In genomic region chr7:1666251-1666778, GRCh38 we compare ENCODE assay signal across 9 cellular contexts. TPM values are rescaled to one million over a fixed set of nuclear protein-coding genes. Genes with fewer than 3 reads are reported as not detected.
DNase-seq lines count a peak whose midpoint lies in the region; ATAC-seq and TF ChIP-seq lines count a peak whose summit lies in the region.
"Had no signal": no experiment of that assay in that cellular context is flagged by ENCODE, and none has a peak within 500 bp of the region (broad histone marks: within the 10 kb centered on the region; RNA-seq: fewer than 3 reads in every experiment).

No MANE protein-coding gene starts in this region.

- H3K4me1 ChIP-seq in breast epithelium (peaks cover 5 to 26% of the 10 kb centered on the region in 2 donors), colonic mucosa (peaks cover 16% of the 10 kb centered on the region)

- H3K36me3 ChIP-seq in breast epithelium (no peaks in the 10 kb centered on the region), colonic mucosa (no peaks in the 10 kb centered on the region)
- H3K36me3 ChIP-seq: SJSA1 had no signal

- H3K27ac ChIP-seq in breast epithelium (no peak overlapping the region), colonic mucosa (no peak overlapping the region)
- H3K27ac ChIP-seq: SJSA1 had no signal

- H3K27me3 Mint-ChIP-seq in MCF 10A (ENCODE audit: insufficient read depth, unreplicated experiment) (peaks cover 51% of the 10 kb centered on the region), memory B cell (peaks cover 14% of the 10 kb centered on the region)

- TF ChIP-seq CTCF in breast epithelium (IDR thresholded peaks at IDR 0.05) (no peak), MCF 10A (IDR thresholded peaks at IDR 0.05; ENCODE audit: unreplicated experiment) (no peak), colonic mucosa (IDR thresholded peaks at IDR 0.05) (no peak)

- H3K9ac ChIP-seq in colonic mucosa (ENCODE audit: low read depth in 2 of 2, low read length in 2 of 2), result no peak overlapping the region

- ATAC-seq in memory B cell (ENCODE audit: low read depth) (peak; percentile 13), GM19328 (IDR thresholded peaks at IDR 0.05; ENCODE audit: unreplicated experiment) (no peak), GM18498 (IDR thresholded peaks at IDR 0.05; ENCODE audit: unreplicated experiment) (no peak)

- H3K4me3 Mint-ChIP-seq in MCF 10A (ENCODE audit: unreplicated experiment) (no peak overlapping the region), memory B cell (peak overlapping the region; percentile 56)

- TF ChIP-seq POLR2A in breast epithelium (IDR thresholded peaks at IDR 0.05), result no peak

- no peaks in the 10 kb centered on the region for H3K9me3 ChIP-seq in breast epithelium
- H3K9me3 ChIP-seq in colonic mucosa, result no peaks in the 10 kb centered on the region
- H3K9me3 ChIP-seq: SJSA1 had no signal

- H3K4me3 ChIP-seq in breast epithelium (peak overlapping the region; percentile 52 to 77 (median 52)), colonic mucosa (peak overlapping the region; percentile 25)

- intact Hi-C loops in breast epithelium (cut with DNase I; ENCODE audit: low total_unique reads), result no loop called here
- intact Hi-C loops in MCF 10A (cut with micrococcal nuclease), result loop anchor here (10.0 kb wide), 1 partner anchor 538 kb away; no protein-coding TSS in a partner anchor
- intact Hi-C loops in colonic mucosa (cut with DNase I), result no loop called here

- POLR2A ChIA-PET in MCF 10A (lab: Yijun Ruan, JAX), result no interaction called here

- H3K36me3 Mint-ChIP-seq in MCF 10A (ENCODE audit: insufficient read depth, unreplicated experiment) (peaks cover 4% of the 10 kb centered on the region), memory B cell (peaks cover 3% of the 10 kb centered on the region)

- DNase-seq in breast epithelium (ENCODE audit: low spot score in 2 of 2) (peak in 1 of 2 donors; percentile 50), MCF 10A (ENCODE audit: unreplicated experiment) (no peak), colonic mucosa (no peak), memory B cell (ENCODE audit: low spot score in 2 of 2) (peak in 1 of 2 donors; percentile 45), cortex of kidney (lab: John Stamatoyannopoulos, UW) (no peak), A172 (ENCODE audit: low spot score) (no peak)

- no TSS peak for BruUV-seq in MCF 10A (replicated peaks; lab: Mats Ljungman, UMichigan)

- H3K4me1 Mint-ChIP-seq in MCF 10A (ENCODE audit: insufficient read depth, unreplicated experiment) (no peaks in the 10 kb centered on the region), memory B cell (peaks cover 10% of the 10 kb centered on the region)

- no peaks in the 10 kb centered on the region for H3K9me3 Mint-ChIP-seq in MCF 10A (ENCODE audit: unreplicated experiment)
- H3K9me3 Mint-ChIP-seq in memory B cell, result no peaks in the 10 kb centered on the region

- H3K27ac Mint-ChIP-seq in MCF 10A (ENCODE audit: low read depth, unreplicated experiment) (no peak overlapping the region), memory B cell (no peak overlapping the region)

- CTCF ChIA-PET in MCF 10A (lab: Yijun Ruan, JAX), result interaction anchor here (0.6 kb wide), 1 partner anchor 256 kb away, joined by 3 read pairs; no protein-coding TSS in a partner anchor

- H3K27me3 ChIP-seq in breast epithelium (peaks cover 16 to 84% of the 10 kb centered on the region in 2 donors), colonic mucosa (peaks cover 74% of the 10 kb centered on the region)

RNA-seq across cellular contexts. Expression of gene ELFN1, which starts 3.8 kb away (rescaled TPM):
- total RNA-seq in breast epithelium, result 1 to 10 TPM in 1 of 3 donors, under 1 TPM in 2; 0.59 to 1.3 (median 0.96) TPM
- total RNA-seq in MCF 10A (2022), result not detected in 2 replicates
- total RNA-seq in colonic mucosa, result under 1 TPM; 0.12 to 0.40 TPM
- 5.3 and 6.1 TPM in 2 replicates for total RNA-seq in A172 (2014; rRNA removed; shearing (Covaris generic))
- total RNA-seq: SJSA1 had no signal
